ENCODE assay signal across 15 cellular contexts in the genomic region with DNA sequence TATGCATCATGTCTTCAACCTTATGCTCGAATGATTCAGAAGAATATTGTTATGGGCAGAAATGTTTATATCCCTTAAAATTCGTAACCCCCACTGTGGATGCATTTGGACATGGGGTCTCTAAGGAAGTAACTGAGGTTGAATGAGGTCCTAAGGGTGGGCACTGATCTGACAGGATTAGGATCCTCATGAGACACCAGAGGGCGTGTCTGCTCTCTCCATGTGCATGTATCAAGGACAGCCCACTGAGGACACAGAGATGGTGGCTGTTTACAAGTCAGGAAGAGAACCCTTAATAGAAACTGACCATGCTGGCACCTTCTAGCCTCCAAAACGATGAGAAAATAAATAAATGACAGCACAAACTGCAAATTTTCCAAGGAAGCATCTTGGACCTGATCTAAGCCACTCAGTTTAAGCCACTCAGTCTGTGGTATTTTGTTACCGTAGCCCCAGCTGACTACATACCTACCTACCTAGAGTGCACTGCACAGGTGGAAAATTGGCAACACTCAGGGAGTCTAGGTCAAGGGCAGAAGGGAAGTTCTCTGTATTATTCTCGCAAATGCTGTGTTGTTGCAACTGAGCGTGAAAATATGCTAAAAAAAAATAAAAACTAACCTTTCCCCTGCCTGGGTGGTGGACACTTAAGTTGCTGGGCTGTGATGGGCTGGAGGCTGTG.
DNase-seq lines count a peak whose midpoint lies in the region; ATAC-seq, FAIRE-seq and TF ChIP-seq lines count a peak whose summit lies in the region.
"Had no signal": no experiment of that assay in that cellular context is flagged by ENCODE, and none has a peak within 500 bp of the region (broad histone marks: within the 10 kb centered on the region; RNA-seq: fewer than 3 reads in every experiment).

No MANE protein-coding gene starts in this region.

- no peak overlapping the region for H3K27ac ChIP-seq in HepG2 (ENCODE audit: extremely low read length, insufficient read depth, low read length)
- H3K27ac ChIP-seq in right lobe of liver = no peak overlapping the region
- no peak overlapping the region for H3K27ac ChIP-seq in MM.1S (ENCODE audit: low read length)
- H3K27ac ChIP-seq in GM12878 (ENCODE audit: control insufficient read depth, insufficient read depth) = no peak overlapping the region
- H3K27ac ChIP-seq in substantia nigra (ENCODE audit: low read depth, low read length, poor library complexity, severe bottlenecking) = no peak overlapping the region

- H3K4me1 ChIP-seq in HepG2 (ENCODE audit: insufficient read depth, low read length) (peaks cover 38% of the 10 kb centered on the region), right lobe of liver (peaks cover 0 to 41% (median 6%) of the 10 kb centered on the region in 4 donors), MM.1S (ENCODE audit: low read length) (no peaks in the 10 kb centered on the region), GM12878 (ENCODE audit: control insufficient read depth, insufficient read depth, low read length) (no peaks in the 10 kb centered on the region)

- CTCF ChIA-PET in HepG2 (lab: Yijun Ruan, JAX; ENCODE audit: low intra/inter-chr PET ratio, low total read pairs) = interaction anchor here (0.7 kb wide), 1 partner anchor 230 kb away, joined by 4 read pairs; no protein-coding TSS in a partner anchor
- CTCF ChIA-PET in GM12878 (lab: Yijun Ruan, JAX) = interaction anchor here (1.0 kb wide), 1 partner anchor 230 kb away, joined by 3 read pairs; no protein-coding TSS in a partner anchor

- SMC1A ChIA-PET in GM12878 (lab: Charles Lee; ENCODE audit: uncharacterized antibody, unreplicated experiment) = no interaction called here

- H3K9me3 ChIP-seq in HepG2 (ENCODE audit: low read length) (no peaks in the 10 kb centered on the region), right lobe of liver (no peaks in the 10 kb centered on the region), MM.1S (replicated peaks; ENCODE audit: insufficient read depth, low read length) (no peaks in the 10 kb centered on the region), GM12878 (replicated peaks; ENCODE audit: control insufficient read depth, insufficient read depth, low read length) (no peaks in the 10 kb centered on the region; the same call in 2 of the 3 replicates)

- no peaks in the 10 kb centered on the region for H3K9me2 ChIP-seq in MM.1S (replicated peaks; ENCODE audit: insufficient read depth, low read length)

- no peak for TF ChIP-seq EP300 in HepG2 (IDR thresholded peaks at IDR 0.05; ENCODE audit: low read depth in 2 of 2, low read length in 2 of 2)
- TF ChIP-seq EP300 in HepG2 (CRISPR knock-in tag; IDR thresholded peaks at IDR 0.05; ENCODE audit: borderline replicate concordance) = no peak
- TF ChIP-seq EP300 in GM12878 (IDR thresholded peaks at IDR 0.05; ENCODE audit: borderline replicate concordance in 1 of 2, control insufficient read depth in 1 of 2, low read depth in 2 of 2, low read length in 2 of 2) = no peak

- H2AFZ ChIP-seq in HepG2 (ENCODE audit: low read length) = no peak overlapping the region
- H2AFZ ChIP-seq in MM.1S (ENCODE audit: low read length) = no peak overlapping the region
- H2AFZ ChIP-seq in GM12878 (ENCODE audit: control insufficient read depth, low read depth, low read length) = no peak overlapping the region

- BruUV-seq in HepG2 (replicated peaks; lab: Mats Ljungman, UMichigan) = no TSS peak
- BruUV-seq in GM12878 (replicated peaks; lab: Mats Ljungman, UMichigan) = no TSS peak

- DNase-seq in HepG2 (ENCODE audit: low spot score) = peak; percentile 37
- no peak for DNase-seq in right lobe of liver
- peak; percentile 11 for DNase-seq in MM.1S
- no peak for DNase-seq in GM12878 (ENCODE audit: low read depth, low spot score)
- no peak for DNase-seq in activated naive CD8-positive, alpha-beta T cell treated with anti-CD3 and anti-CD28 coated beads, Interleukin-2, amount 50 U/mL, for 24 hours
- DNase-seq in GOT3 (lab: John Stamatoyannopoulos, UW) = no peak
- DNase-seq in substantia nigra (lab: John Stamatoyannopoulos, UW) = no peak
- no peak for DNase-seq in amniotic stem cell (lab: John Stamatoyannopoulos, UW)
- DNase-seq: activated CD4-positive, alpha-beta T cell treated with anti-CD3 and anti-CD28 coated beads, Interleukin-2, amount 50 U/mL, for 48 hours; hippocampal formation; left cardiac atrium; NCI-H446; Right ventricle myocardium superior had no signal

- no peaks in the 10 kb centered on the region for H3K9me3 Mint-ChIP-seq in activated naive CD8-positive, alpha-beta T cell treated with anti-CD3 and anti-CD28 coated beads, Interleukin-2, amount 50 U/mL, for 24 hours
- H3K9me3 Mint-ChIP-seq: dendritic cell treated with granulocyte-macrophage colony-stimulating factor and Interleukin-4, amounts not matched to agents 40 ng/mL and 50 ng/mL, for 4 days had no signal

- peaks cover 0 to 1% of the 10 kb centered on the region in 2 experiments; a peak in 1 of 5 replicates for H3K36me3 ChIP-seq in HepG2 (replicated peaks in 1 of 2; ENCODE audit: control insufficient read depth in 1 of 2, insufficient read depth in 2 of 2, low read length in 2 of 2)
- H3K36me3 ChIP-seq in right lobe of liver = no peaks in the 10 kb centered on the region
- no peaks in the 10 kb centered on the region for H3K36me3 ChIP-seq in MM.1S (replicated peaks; ENCODE audit: insufficient read depth, low read length)
- no peaks in the 10 kb centered on the region for H3K36me3 ChIP-seq in GM12878 (ENCODE audit: control insufficient read depth in 2 of 2, insufficient read depth in 2 of 2, low read length in 1 of 2)

- RAD21 ChIA-PET in GM12878 (lab: Charles Lee; ENCODE audit: unreplicated experiment) = no interaction called here

- no peaks in the 10 kb centered on the region for H3K79me2 ChIP-seq in HepG2 (ENCODE audit: insufficient read depth, low read length)
- no peaks in the 10 kb centered on the region for H3K79me2 ChIP-seq in MM.1S (ENCODE audit: low read length)
- no peaks in the 10 kb centered on the region for H3K79me2 ChIP-seq in GM12878 (ENCODE audit: control insufficient read depth, insufficient read depth, low read length)

- H3K4me3 ChIP-seq in HepG2 (replicated peaks in 1 of 3; ENCODE audit: insufficient read depth in 1 of 3, low read depth in 2 of 3, low read length in 3 of 3) (no peak overlapping the region), right lobe of liver (no peak overlapping the region), MM.1S (ENCODE audit: low read length) (no peak overlapping the region), GM12878 (no peak overlapping the region)

- no peaks in the 10 kb centered on the region; the same call in 1 of the 2 replicates for H4K20me1 ChIP-seq in HepG2 (ENCODE audit: insufficient read depth, low read length)
- H4K20me1 ChIP-seq in MM.1S (ENCODE audit: insufficient read depth, low read length) = no peaks in the 10 kb centered on the region
- H4K20me1 ChIP-seq in GM12878 (ENCODE audit: control insufficient read depth, insufficient read depth) = no peaks in the 10 kb centered on the region

- 76% methylated on average over 7 of the region's 7 CpGs for WGBS in HepG2 (ENCODE audit: low lambda C conversion rate)
- WGBS in right lobe of liver (ENCODE audit: insufficient coverage, low coverage, low lambda C conversion rate, missing lambda C conversion rate) = 70% methylated on average over 6 of the region's 7 CpGs
- WGBS in GM12878 (ENCODE audit: insufficient coverage, insufficient replicate concordance, low lambda C conversion rate, missing lambda C conversion rate) = 17% methylated on average over 7 of the region's 7 CpGs

- ATAC-seq in HepG2 (peak; percentile 71), right lobe of liver (no peak), GM12878 (no peak)
- ATAC-seq in activated naive CD8-positive, alpha-beta T cell treated with anti-CD3 and anti-CD28 coated beads, Interleukin-2, amount 50 U/mL, for 24 hours = no peak
- ATAC-seq: left cardiac atrium had no signal

- TF ChIP-seq POLR2A in HepG2 (IDR thresholded peaks at IDR 0.05; ENCODE audit: insufficient read depth in 1 of 2, low read depth in 2 of 2, low read length in 2 of 2) (no peak), right lobe of liver (IDR thresholded peaks at IDR 0.05) (no peak), GM12878 (IDR thresholded peaks at IDR 0.05; ENCODE audit: low read depth, low read length) (no peak)

- H3K27me3 Mint-ChIP-seq in activated naive CD8-positive, alpha-beta T cell treated with anti-CD3 and anti-CD28 coated beads, Interleukin-2, amount 50 U/mL, for 24 hours = peaks cover 2% of the 10 kb centered on the region
- H3K27me3 Mint-ChIP-seq: dendritic cell treated with granulocyte-macrophage colony-stimulating factor and Interleukin-4, amounts not matched to agents 40 ng/mL and 50 ng/mL, for 4 days had no signal

- no peak for FAIRE-seq in HepG2 (lab: Jason Lieb, UNC)
- no peak for FAIRE-seq in GM12878 (lab: Jason Lieb, UNC)
- FAIRE-seq: astrocyte had no signal

- no peaks in the 10 kb centered on the region for H3K36me3 Mint-ChIP-seq in activated naive CD8-positive, alpha-beta T cell treated with anti-CD3 and anti-CD28 coated beads, Interleukin-2, amount 50 U/mL, for 24 hours (ENCODE audit: low read depth)

- H3F3A ChIP-seq in MM.1S (ENCODE audit: insufficient read depth, low read length) = no peaks in the 10 kb centered on the region

- POLR2A ChIA-PET in HepG2 (lab: Yijun Ruan, JAX) (no interaction called here), GM12878 (lab: Charles Lee) (no interaction called here)

- H3K4me3 Mint-ChIP-seq in activated naive CD8-positive, alpha-beta T cell treated with anti-CD3 and anti-CD28 coated beads, Interleukin-2, amount 50 U/mL, for 24 hours = no peak overlapping the region
- H3K4me3 Mint-ChIP-seq: dendritic cell treated with granulocyte-macrophage colony-stimulating factor and Interleukin-4, amounts not matched to agents 40 ng/mL and 50 ng/mL, for 4 days had no signal

- H3K4me1 Mint-ChIP-seq in activated naive CD8-positive, alpha-beta T cell treated with anti-CD3 and anti-CD28 coated beads, Interleukin-2, amount 50 U/mL, for 24 hours = no peaks in the 10 kb centered on the region

- intact Hi-C loops in HepG2 (cut with micrococcal nuclease; ENCODE audit: unreplicated experiment) = loop anchor here (5.0 to 10.0 kb wide), 2 partner anchors 42 to 119 kb away; no protein-coding TSS in a partner anchor
- intact Hi-C loops in right lobe of liver (cut with DNase I) = no loop called here
- intact Hi-C loops in GM12878 (cut with micrococcal nuclease; ENCODE audit: unreplicated experiment) = no loop called here

- peak; percentile 63 for TF ChIP-seq CTCF in HepG2 (CRISPR knock-in tag; IDR thresholded peaks at IDR 0.05)
- no peak for TF ChIP-seq CTCF in right lobe of liver (IDR thresholded peaks at IDR 0.05)
- peak; percentile 8 for TF ChIP-seq CTCF in MM.1S (IDR thresholded peaks at IDR 0.05; ENCODE audit: low read length)
- peak; percentile 11 to 22 (median 13); a peak in 1 of 6 replicates for TF ChIP-seq CTCF in GM12878 (IDR thresholded peaks at IDR 0.05 in 2 of 3, conservative IDR thresholded peaks at IDR 0.05 in 1 of 3; ENCODE audit: control insufficient read depth in 2 of 3, extremely low read depth in 1 of 3, insufficient read depth in 1 of 3, low read depth in 3 of 3, low read length in 3 of 3)

- H3K27me3 ChIP-seq in HepG2 (ENCODE audit: control insufficient read depth in 1 of 2, insufficient read depth in 2 of 2, low read length in 2 of 2) (no peaks in the 10 kb centered on the region), right lobe of liver (no peaks in the 10 kb centered on the region), MM.1S (replicated peaks; ENCODE audit: insufficient read depth, low read length) (no peaks in the 10 kb centered on the region), GM12878 (replicated peaks in 1 of 2; ENCODE audit: control insufficient read depth in 2 of 2, insufficient read depth in 2 of 2, low read length in 1 of 2) (no peaks in the 10 kb centered on the region)

- H3K27ac Mint-ChIP-seq in activated naive CD8-positive, alpha-beta T cell treated with anti-CD3 and anti-CD28 coated beads, Interleukin-2, amount 50 U/mL, for 24 hours = no peak overlapping the region
- H3K27ac Mint-ChIP-seq: dendritic cell treated with granulocyte-macrophage colony-stimulating factor and Interleukin-4, amounts not matched to agents 40 ng/mL and 50 ng/mL, for 4 days had no signal

- in situ Hi-C loops in HepG2 (cut with HindIII; ENCODE audit: extremely low pct_ligation_motif_present, low pct_unique_long_range_greater_than_20kb) (no loop called here), GM12878 (cut with MboI) (no loop called here)

- H3K9ac ChIP-seq in HepG2 (ENCODE audit: insufficient read depth, low read depth, low read length) (no peak overlapping the region), MM.1S (ENCODE audit: low read length) (no peak overlapping the region), GM12878 (ENCODE audit: control insufficient read depth, insufficient read depth, low read length) (no peak overlapping the region)

- no peak overlapping the region for H3K4me2 ChIP-seq in HepG2 (ENCODE audit: low read depth, low read length)
- no peak overlapping the region for H3K4me2 ChIP-seq in MM.1S (ENCODE audit: low read depth, low read length)
- no peak overlapping the region for H3K4me2 ChIP-seq in GM12878 (ENCODE audit: control insufficient read depth, insufficient read depth)

- TF ChIP-seq RAD21 in HepG2 (CRISPR knock-in tag; IDR thresholded peaks at IDR 0.05) = no peak
- TF ChIP-seq RAD21 in GM12878 (IDR thresholded peaks at IDR 0.05; ENCODE audit: insufficient read depth, low read depth, low read length) = 0 out of 2 replicates have a peak, but pooled peaks have one; percentile 14

Comparison
In these comparisons a context has a peak if more than half of its experiments do, and no peak if none do; other contexts are left out.
1. DNase-seq: peak in HepG2 (single experiment) and MM.1S (single experiment); none in right lobe of liver (0 of 3), GM12878 (single experiment), activated naive CD8-positive, alpha-beta T cell treated with anti-CD3 and anti-CD28 coated beads, Interleukin-2, amount 50 U/mL, for 24 hours (single experiment), GOT3 (single experiment), substantia nigra (0 of 49) and amniotic stem cell (single experiment).
2. CTCF ChIP-seq: peak in HepG2 (single experiment), MM.1S (single experiment) and GM12878 (3 of 3); none in right lobe of liver (0 of 4).
3. Of the 75 proteins assayed by ChIP-seq in both HepG2 and GM12878: peak only in HepG2: SMC3; only in GM12878: RAD21; in both: CTCF; in neither: 72.